Comparison of ENCODE assay signal across 1 cellular context in the genomic region with DNA sequence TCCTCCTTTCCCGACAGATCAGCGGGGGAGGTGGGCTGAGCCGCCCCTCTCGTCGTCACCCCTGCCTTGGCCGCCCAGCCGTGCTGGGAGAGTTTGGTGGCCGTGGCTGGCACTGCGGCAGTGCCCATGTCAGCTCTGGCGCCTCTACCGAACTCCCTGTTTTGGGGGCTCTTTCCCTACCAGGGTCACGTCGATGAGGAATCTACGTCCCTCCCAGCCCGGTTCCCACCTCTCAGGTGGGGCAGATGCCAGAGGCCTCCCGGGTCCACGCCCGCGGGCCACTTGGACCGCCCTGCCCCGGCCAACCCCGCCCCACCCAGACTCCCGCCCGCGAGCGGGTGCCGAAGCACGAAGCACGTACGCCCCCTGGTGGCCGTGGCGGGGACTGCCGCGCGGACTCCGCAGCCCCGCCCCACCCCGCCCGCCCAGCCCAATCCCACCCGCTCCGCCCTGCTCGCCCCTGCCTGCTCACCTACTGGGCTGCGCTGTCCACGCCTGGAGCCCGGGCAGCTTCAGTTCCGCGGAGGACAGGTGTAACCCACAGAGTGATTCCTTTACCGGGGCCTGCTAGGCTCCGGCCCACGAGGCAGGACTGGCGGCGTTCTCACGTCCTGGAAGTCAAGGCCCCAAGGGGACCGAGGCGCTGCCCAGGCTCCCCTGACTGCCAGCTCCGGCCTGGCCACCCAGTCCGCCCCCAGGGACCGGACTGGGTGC.
TF ChIP-seq lines count a peak whose summit lies in the region.

No MANE protein-coding gene starts in this region.

TF ChIP-seq in H1, 55 proteins besides CTCF, POLR2A, EP300 and RAD21 (continued from another document):
- TF ChIP-seq SAP30 (IDR thresholded peaks at IDR 0.05; ENCODE audit: insufficient read depth, insufficient replicate concordance, low read length), result no peak
- no peak for TF ChIP-seq SIRT6 (IDR thresholded peaks at IDR 0.05; ENCODE audit: low read length)
- TF ChIP-seq CTBP2 (IDR thresholded peaks at IDR 0.05; ENCODE audit: borderline replicate concordance, insufficient read depth, insufficient read length, low read length), result no peak
- TF ChIP-seq BACH1 (IDR thresholded peaks at IDR 0.05; ENCODE audit: low read length), result peak; percentile 19; the same call in 1 of the 2 replicates
- no peak for TF ChIP-seq POU5F1 (IDR thresholded peaks at IDR 0.05; ENCODE audit: low read depth, low read length)
- no peak for TF ChIP-seq SRF (IDR thresholded peaks at IDR 0.05; ENCODE audit: low read depth, low read length)
- no peak for TF ChIP-seq HDAC2 (IDR thresholded peaks at IDR 0.05; ENCODE audit: borderline replicate concordance in 1 of 2, low read depth in 2 of 2, low read length in 2 of 2)
- no peak for TF ChIP-seq TCF12 (IDR thresholded peaks at IDR 0.05; ENCODE audit: low read depth, low read length)
- TF ChIP-seq E2F6 (IDR thresholded peaks at IDR 0.05), result no peak
- no peak for TF ChIP-seq CHD2 (IDR thresholded peaks at IDR 0.05; ENCODE audit: low read length)
- TF ChIP-seq, protein P1, sequence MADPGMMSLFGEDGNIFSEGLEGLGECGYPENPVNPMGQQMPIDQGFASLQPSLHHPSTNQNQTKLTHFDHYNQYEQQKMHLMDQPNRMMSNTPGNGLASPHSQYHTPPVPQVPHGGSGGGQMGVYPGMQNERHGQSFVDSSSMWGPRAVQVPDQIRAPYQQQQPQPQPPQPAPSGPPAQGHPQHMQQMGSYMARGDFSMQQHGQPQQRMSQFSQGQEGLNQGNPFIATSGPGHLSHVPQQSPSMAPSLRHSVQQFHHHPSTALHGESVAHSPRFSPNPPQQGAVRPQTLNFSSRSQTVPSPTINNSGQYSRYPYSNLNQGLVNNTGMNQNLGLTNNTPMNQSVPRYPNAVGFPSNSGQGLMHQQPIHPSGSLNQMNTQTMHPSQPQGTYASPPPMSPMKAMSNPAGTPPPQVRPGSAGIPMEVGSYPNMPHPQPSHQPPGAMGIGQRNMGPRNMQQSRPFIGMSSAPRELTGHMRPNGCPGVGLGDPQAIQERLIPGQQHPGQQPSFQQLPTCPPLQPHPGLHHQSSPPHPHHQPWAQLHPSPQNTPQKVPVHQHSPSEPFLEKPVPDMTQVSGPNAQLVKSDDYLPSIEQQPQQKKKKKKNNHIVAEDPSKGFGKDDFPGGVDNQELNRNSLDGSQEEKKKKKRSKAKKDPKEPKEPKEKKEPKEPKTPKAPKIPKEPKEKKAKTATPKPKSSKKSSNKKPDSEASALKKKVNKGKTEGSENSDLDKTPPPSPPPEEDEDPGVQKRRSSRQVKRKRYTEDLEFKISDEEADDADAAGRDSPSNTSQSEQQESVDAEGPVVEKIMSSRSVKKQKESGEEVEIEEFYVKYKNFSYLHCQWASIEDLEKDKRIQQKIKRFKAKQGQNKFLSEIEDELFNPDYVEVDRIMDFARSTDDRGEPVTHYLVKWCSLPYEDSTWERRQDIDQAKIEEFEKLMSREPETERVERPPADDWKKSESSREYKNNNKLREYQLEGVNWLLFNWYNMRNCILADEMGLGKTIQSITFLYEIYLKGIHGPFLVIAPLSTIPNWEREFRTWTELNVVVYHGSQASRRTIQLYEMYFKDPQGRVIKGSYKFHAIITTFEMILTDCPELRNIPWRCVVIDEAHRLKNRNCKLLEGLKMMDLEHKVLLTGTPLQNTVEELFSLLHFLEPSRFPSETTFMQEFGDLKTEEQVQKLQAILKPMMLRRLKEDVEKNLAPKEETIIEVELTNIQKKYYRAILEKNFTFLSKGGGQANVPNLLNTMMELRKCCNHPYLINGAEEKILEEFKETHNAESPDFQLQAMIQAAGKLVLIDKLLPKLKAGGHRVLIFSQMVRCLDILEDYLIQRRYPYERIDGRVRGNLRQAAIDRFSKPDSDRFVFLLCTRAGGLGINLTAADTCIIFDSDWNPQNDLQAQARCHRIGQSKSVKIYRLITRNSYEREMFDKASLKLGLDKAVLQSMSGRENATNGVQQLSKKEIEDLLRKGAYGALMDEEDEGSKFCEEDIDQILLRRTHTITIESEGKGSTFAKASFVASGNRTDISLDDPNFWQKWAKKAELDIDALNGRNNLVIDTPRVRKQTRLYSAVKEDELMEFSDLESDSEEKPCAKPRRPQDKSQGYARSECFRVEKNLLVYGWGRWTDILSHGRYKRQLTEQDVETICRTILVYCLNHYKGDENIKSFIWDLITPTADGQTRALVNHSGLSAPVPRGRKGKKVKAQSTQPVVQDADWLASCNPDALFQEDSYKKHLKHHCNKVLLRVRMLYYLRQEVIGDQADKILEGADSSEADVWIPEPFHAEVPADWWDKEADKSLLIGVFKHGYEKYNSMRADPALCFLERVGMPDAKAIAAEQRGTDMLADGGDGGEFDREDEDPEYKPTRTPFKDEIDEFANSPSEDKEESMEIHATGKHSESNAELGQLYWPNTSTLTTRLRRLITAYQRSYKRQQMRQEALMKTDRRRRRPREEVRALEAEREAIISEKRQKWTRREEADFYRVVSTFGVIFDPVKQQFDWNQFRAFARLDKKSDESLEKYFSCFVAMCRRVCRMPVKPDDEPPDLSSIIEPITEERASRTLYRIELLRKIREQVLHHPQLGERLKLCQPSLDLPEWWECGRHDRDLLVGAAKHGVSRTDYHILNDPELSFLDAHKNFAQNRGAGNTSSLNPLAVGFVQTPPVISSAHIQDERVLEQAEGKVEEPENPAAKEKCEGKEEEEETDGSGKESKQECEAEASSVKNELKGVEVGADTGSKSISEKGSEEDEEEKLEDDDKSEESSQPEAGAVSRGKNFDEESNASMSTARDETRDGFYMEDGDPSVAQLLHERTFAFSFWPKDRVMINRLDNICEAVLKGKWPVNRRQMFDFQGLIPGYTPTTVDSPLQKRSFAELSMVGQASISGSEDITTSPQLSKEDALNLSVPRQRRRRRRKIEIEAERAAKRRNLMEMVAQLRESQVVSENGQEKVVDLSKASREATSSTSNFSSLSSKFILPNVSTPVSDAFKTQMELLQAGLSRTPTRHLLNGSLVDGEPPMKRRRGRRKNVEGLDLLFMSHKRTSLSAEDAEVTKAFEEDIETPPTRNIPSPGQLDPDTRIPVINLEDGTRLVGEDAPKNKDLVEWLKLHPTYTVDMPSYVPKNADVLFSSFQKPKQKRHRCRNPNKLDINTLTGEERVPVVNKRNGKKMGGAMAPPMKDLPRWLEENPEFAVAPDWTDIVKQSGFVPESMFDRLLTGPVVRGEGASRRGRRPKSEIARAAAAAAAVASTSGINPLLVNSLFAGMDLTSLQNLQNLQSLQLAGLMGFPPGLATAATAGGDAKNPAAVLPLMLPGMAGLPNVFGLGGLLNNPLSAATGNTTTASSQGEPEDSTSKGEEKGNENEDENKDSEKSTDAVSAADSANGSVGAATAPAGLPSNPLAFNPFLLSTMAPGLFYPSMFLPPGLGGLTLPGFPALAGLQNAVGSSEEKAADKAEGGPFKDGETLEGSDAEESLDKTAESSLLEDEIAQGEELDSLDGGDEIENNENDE (IDR thresholded peaks at IDR 0.05; ENCODE audit: insufficient replicate concordance, low read length), result no peak
- no peak for TF ChIP-seq TEAD4 (IDR thresholded peaks at IDR 0.05; ENCODE audit: low read depth, low read length)
- TF ChIP-seq SP2 (IDR thresholded peaks at IDR 0.05; ENCODE audit: low read length), result no peak
- peak; percentile 68 for TF ChIP-seq KDM4A (IDR thresholded peaks at IDR 0.05; ENCODE audit: low read depth, low read length, severe bottlenecking)
- TF ChIP-seq TAF7 (optimal IDR thresholded peaks at IDR 0.05; ENCODE audit: borderline replicate concordance, low read depth, low read length), result no peak
- TF ChIP-seq KDM1A (IDR thresholded peaks at IDR 0.05; ENCODE audit: borderline replicate concordance, low read length), result no peak
- peak; percentile 32; the same call in 1 of the 2 replicates for TF ChIP-seq CREB1 (IDR thresholded peaks at IDR 0.05)
- TF ChIP-seq RBBP5 (IDR thresholded peaks at IDR 0.05; ENCODE audit: borderline replicate concordance, low read depth, low read length), result peak; percentile 12; the same call in 1 of the 2 replicates
- TF ChIP-seq SIN3A (conservative IDR thresholded peaks at IDR 0.05 in 1 of 2, IDR thresholded peaks at IDR 0.05 in 1 of 2; ENCODE audit: low read depth in 1 of 2, low read length in 2 of 2), result peak in 1 of 2 experiments; percentile 16; a peak in 1 of 4 replicates
- no peak for TF ChIP-seq TAF1 (IDR thresholded peaks at IDR 0.05; ENCODE audit: low read depth, low read length)
- TF ChIP-seq PHF8 (conservative IDR thresholded peaks at IDR 0.05; ENCODE audit: low read depth, low read length), result 0 out of 2 replicates have a peak, but pooled peaks have one; percentile 37
- no peak for TF ChIP-seq ASH2L (IDR thresholded peaks at IDR 0.05; ENCODE audit: low read length)
